Comparison of ENCODE assay signal across 8 cellular contexts in genomic region chr1:211381481-211382181, GRCh38. TPM values are rescaled to one million over a fixed set of nuclear protein-coding genes. Genes with fewer than 3 reads are reported as not detected.
A peak's percentile ranks its signal among the peaks of the same experiment; 100 is the strongest.
DNase-seq lines count a peak whose midpoint lies in the region; ATAC-seq and TF ChIP-seq lines count a peak whose summit lies in the region.

No MANE protein-coding gene starts in this region.

- TF ChIP-seq POLR2A in esophagus muscularis mucosa (IDR thresholded peaks at IDR 0.05; ENCODE audit: low read depth) = no peak

- CTCF ChIA-PET in SK-N-SH (lab: Yijun Ruan, JAX) (interaction anchor here (1.2 kb wide), 1 partner anchor 133 kb away, joined by 5 read pairs; no protein-coding TSS in a partner anchor), OCI-LY7 (lab: Charles Lee; ENCODE audit: unreplicated experiment) (no interaction called here)

- H3K27ac ChIP-seq in SK-N-SH (ENCODE audit: low read depth in 2 of 2, low read length in 1 of 2) (peak overlapping the region; percentile 90 to 97; a peak in 3 of 4 replicates), OCI-LY7 (ENCODE audit: low read depth, low read length, poor library complexity, severe bottlenecking) (no peak overlapping the region), esophagus muscularis mucosa (replicated peaks in 1 of 4) (peak overlapping the region in 3 of 4 donors; percentile 90 to 95 (median 91))

- intact Hi-C loops in OCI-LY7 (cut with micrococcal nuclease; ENCODE audit: unreplicated experiment) = loop anchor here (2.0 to 5.0 kb wide), 2 partner anchors 55 to 91 kb away; partner anchors contain the start of gene TRAF5
- intact Hi-C loops in esophagus muscularis mucosa (cut with DNase I) = loop anchor here (10.0 kb wide), 1 partner anchor 93 kb away; no protein-coding TSS in a partner anchor

- no peak for ATAC-seq in SK-N-SH treated with all-trans-retinoic acid at 6 μM for 48 hours
- no peak for ATAC-seq in HG03457 (IDR thresholded peaks at IDR 0.05; ENCODE audit: unreplicated experiment)

- no peaks in the 10 kb centered on the region for H3K27me3 ChIP-seq in SK-N-SH (ENCODE audit: insufficient read depth)
- H3K27me3 ChIP-seq in esophagus muscularis mucosa = no peaks in the 10 kb centered on the region
- H3K27me3 ChIP-seq in skeletal muscle satellite cell (ENCODE audit: control insufficient read depth, insufficient read depth, low read length) = no peaks in the 10 kb centered on the region

- no peaks in the 10 kb centered on the region for H3K36me3 ChIP-seq in SK-N-SH (replicated peaks in 1 of 2; ENCODE audit: control insufficient read depth in 1 of 2, insufficient read depth in 2 of 2, low read length in 1 of 2)
- peaks cover under 1% of the 10 kb centered on the region for H3K36me3 ChIP-seq in OCI-LY7 (ENCODE audit: insufficient read depth, low read length)
- H3K36me3 ChIP-seq in esophagus muscularis mucosa = peaks cover 0 to 2% (median 0%) of the 10 kb centered on the region in 4 donors
- H3K36me3 ChIP-seq in skeletal muscle satellite cell (ENCODE audit: insufficient read depth, low read length) = peaks cover 6% of the 10 kb centered on the region

- H3K4me3 ChIP-seq in SK-N-SH (ENCODE audit: low read depth in 2 of 2, low read length in 1 of 2) (peak overlapping the region; percentile 80 to 82; a peak in 3 of 4 replicates), OCI-LY7 (ENCODE audit: low read depth, low read length, poor library complexity, severe bottlenecking) (no peak overlapping the region), esophagus muscularis mucosa (peak overlapping the region; percentile 65 to 84 (median 68)), skeletal muscle satellite cell (ENCODE audit: low read length) (peak overlapping the region; percentile 83)

- no peaks in the 10 kb centered on the region for H3K9me2 ChIP-seq in SK-N-SH
- H3K9me2 ChIP-seq in OCI-LY7 (ENCODE audit: insufficient read depth, low read length) = no peaks in the 10 kb centered on the region

- TF ChIP-seq EP300 in SK-N-SH (IDR thresholded peaks at IDR 0.05; ENCODE audit: borderline replicate concordance in 1 of 2, low read depth in 1 of 2, low read length in 1 of 2) (no peak), esophagus muscularis mucosa (IDR thresholded peaks at IDR 0.05) (no peak)

- H3K9me3 ChIP-seq in SK-N-SH (no peaks in the 10 kb centered on the region), OCI-LY7 (ENCODE audit: low read length) (no peaks in the 10 kb centered on the region), esophagus muscularis mucosa (no peaks in the 10 kb centered on the region), skeletal muscle satellite cell (replicated peaks; ENCODE audit: low read length) (no peaks in the 10 kb centered on the region)

- TF ChIP-seq RAD21 in SK-N-SH (IDR thresholded peaks at IDR 0.05; ENCODE audit: low read length) = no peak

- TF ChIP-seq CTCF in SK-N-SH (IDR thresholded peaks at IDR 0.05) (no peak), OCI-LY7 (conservative IDR thresholded peaks at IDR 0.05; ENCODE audit: low read length) (no peak), esophagus muscularis mucosa (IDR thresholded peaks at IDR 0.05) (no peak)

- H3K79me2 ChIP-seq in SK-N-SH (ENCODE audit: insufficient read depth) (0 out of 2 replicates have a peak, but pooled peaks cover 12% of the 10 kb centered on the region), OCI-LY7 (ENCODE audit: insufficient read depth, low read depth, low read length) (no peaks in the 10 kb centered on the region)

- POLR2A ChIA-PET in SK-N-SH (lab: Yijun Ruan, JAX) = no interaction called here
- POLR2A ChIA-PET in OCI-LY7 (lab: Charles Lee) = interaction anchor here (0.7 to 2.6 kb wide), 5 partner anchors 13 to 666 kb away, joined by 3 to 21 read pairs (median 4); partner anchors contain the start of gene TRAF5

- peak overlapping the region; percentile 95 for H2AFZ ChIP-seq in SK-N-SH (ENCODE audit: low read depth)
- peak overlapping the region; percentile 64; the same call in 1 of the 2 replicates for H2AFZ ChIP-seq in OCI-LY7 (ENCODE audit: low read length)

- DNase-seq in SK-N-SH = no peak
- DNase-seq in OCI-LY7 (ENCODE audit: low spot score) = no peak
- no peak for DNase-seq in esophagus muscularis mucosa (ENCODE audit: extremely low spot score)
- DNase-seq in cortex of kidney (lab: John Stamatoyannopoulos, UW) = no peak
- DNase-seq in NCI-H2196 (lab: John Stamatoyannopoulos, UW; ENCODE audit: unreplicated experiment) = no peak

- H3K9ac ChIP-seq in SK-N-SH = peak overlapping the region; percentile 89; the same call in 1 of the 2 replicates
- H3K9ac ChIP-seq in skeletal muscle satellite cell (ENCODE audit: low read depth, low read length) = peak overlapping the region; percentile 93

- H3K4me1 ChIP-seq in SK-N-SH (ENCODE audit: control insufficient read depth in 1 of 2, insufficient read depth in 2 of 2, low read depth in 1 of 2, low read length in 1 of 2) (peaks cover 0 to 6% of the 10 kb centered on the region in 2 experiments; a peak in 2 of 4 replicates), OCI-LY7 (ENCODE audit: insufficient read depth, low read length, poor library complexity, severe bottlenecking) (peaks cover 6% of the 10 kb centered on the region), esophagus muscularis mucosa (peaks cover 7 to 24% (median 16%) of the 10 kb centered on the region in 4 donors), skeletal muscle satellite cell (ENCODE audit: control insufficient read depth, insufficient read depth, low read length) (peaks cover 24% of the 10 kb centered on the region)

- 86% methylated on average over 5 of the region's 5 CpGs for WGBS in SK-N-SH (ENCODE audit: low lambda C conversion rate)
- WGBS in esophagus muscularis mucosa = 84% methylated on average over 5 of the region's 5 CpGs

- H3K4me2 ChIP-seq in SK-N-SH (peak overlapping the region; percentile 81), OCI-LY7 (ENCODE audit: low read length) (peak overlapping the region; percentile 58; the same call in 1 of the 2 replicates), skeletal muscle satellite cell (ENCODE audit: low read length) (peak overlapping the region; percentile 90)

- no TSS peak for BruUV-seq in OCI-LY7 (replicated peaks; lab: Mats Ljungman, UMichigan)

- H4K20me1 ChIP-seq in SK-N-SH (ENCODE audit: insufficient read depth) (no peaks in the 10 kb centered on the region), OCI-LY7 (ENCODE audit: insufficient read depth, low read length) (no peaks in the 10 kb centered on the region)

- H3F3A ChIP-seq in SK-N-SH (replicated peaks; ENCODE audit: insufficient read depth) = peaks cover 20% of the 10 kb centered on the region

TF ChIP-seq in SK-N-SH, 30 proteins besides CTCF, POLR2A, EP300 and RAD21:
- no peak for TF ChIP-seq TAF1 (IDR thresholded peaks at IDR 0.05; ENCODE audit: borderline replicate concordance, low read depth, low read length)
- TF ChIP-seq IRF3 (IDR thresholded peaks at IDR 0.05; ENCODE audit: low read depth, low read length) = 0 out of 2 replicates have a peak, but pooled peaks have one; percentile 17

TF ChIP-seq in SK-N-SH treated with all-trans-retinoic acid at 6 μM for 48 hours, 23 proteins besides CTCF, POLR2A, EP300 and RAD21:
- no peak for TF ChIP-seq TCF4 (CRISPR knock-in tag; IDR thresholded peaks at IDR 0.05; ENCODE audit: borderline replicate concordance)
- no peak for TF ChIP-seq ZFP30 (CRISPR knock-in tag; IDR thresholded peaks at IDR 0.05)
- TF ChIP-seq CSRNP3 (CRISPR knock-in tag; IDR thresholded peaks at IDR 0.05) = no peak
- TF ChIP-seq ZNF8 (CRISPR knock-in tag; IDR thresholded peaks at IDR 0.05) = no peak

RNA-seq across cellular contexts. Expression of gene TRAF5, which starts 55.0 kb away (rescaled TPM):
- 7.6 and 10.5 TPM in 2 replicates for polyA plus RNA-seq in SK-N-SH (2012; rRNA removed)
- polyA plus RNA-seq in SK-N-SH (2012; cell fraction: cytosol; rRNA removed) = 5.1 and 5.4 TPM in 2 replicates
- 34.5 and 45.6 TPM in 2 replicates for polyA plus RNA-seq in SK-N-SH (2012; cell fraction: nucleus; rRNA removed)
- total RNA-seq in OCI-LY7 (2014; rRNA removed; shearing (Covaris generic)) = 23.0 and 24.2 TPM in 2 replicates
- total RNA-seq in OCI-LY7 (2022) (54.4 and 61.1 TPM in 2 replicates), esophagus muscularis mucosa (10 to 100 TPM; 14.9 to 29.7 (median 23.9) TPM)
- 2.5 and 2.6 TPM in 2 replicates for total RNA-seq in skeletal muscle satellite cell (2012; rRNA removed)
